In genomic region chr2:45691152-45691551, GRCh38 we compare ENCODE assay signal across 11 cellular contexts. TPM values are rescaled to one million over a fixed set of nuclear protein-coding genes. Genes with fewer than 3 reads are reported as not detected.
DNase-seq lines count a peak whose midpoint lies in the region; ATAC-seq and TF ChIP-seq lines count a peak whose summit lies in the region.
"Had no signal": no experiment of that assay in that cellular context is flagged by ENCODE, and none has a peak within 500 bp of the region (broad histone marks: within the 10 kb centered on the region; RNA-seq: fewer than 3 reads in every experiment).

No MANE protein-coding gene starts in this region.

- no peak overlapping the region for H3K4me3 ChIP-seq in upper lobe of left lung
- no peak overlapping the region for H3K4me3 ChIP-seq in left lung

- 37 to 57% methylated on average over 6 of the region's 6 CpGs for WGBS in upper lobe of left lung, 2 donors

- intact Hi-C loops in sciatic nerve (cut with DNase I): no loop called here
- intact Hi-C loops in left lung (cut with DNase I): no loop called here

- H3K27ac ChIP-seq in upper lobe of left lung: no peak overlapping the region
- no peak overlapping the region for H3K27ac ChIP-seq in left lung
- H3K27ac ChIP-seq: KMS-11 had no signal

- DNase-seq in GM13976 (ENCODE audit: low spot score) (peak; percentile 39), left kidney (ENCODE audit: low read depth, low spot score) (peak; percentile 78), upper lobe of left lung (no peak), HUDEP-2 (lab: John Stamatoyannopoulos, UW; ENCODE audit: unreplicated experiment in 76 of 76) (no peak), sciatic nerve (ENCODE audit: low spot score) (no peak), left lung (no peak)
- DNase-seq: CD4-positive, CD25-positive, alpha-beta regulatory T cell; NCI-H69 had no signal

- peak; percentile 44 for ATAC-seq in GM21423 (IDR thresholded peaks at IDR 0.05; ENCODE audit: unreplicated experiment)
- peak; percentile 63 for ATAC-seq in HG03342 (IDR thresholded peaks at IDR 0.05; ENCODE audit: unreplicated experiment)
- ATAC-seq in upper lobe of left lung (ENCODE audit: low FRiP score in 2 of 2): no peak
- ATAC-seq in sciatic nerve: no peak
- no peak for ATAC-seq in left lung

- in situ Hi-C loops in GM13976 (cut with MboI; ENCODE audit: low sequenced_read_pairs, unreplicated experiment): no loop called here

- H3K36me3 ChIP-seq in upper lobe of left lung (no peaks in the 10 kb centered on the region), left lung (no peaks in the 10 kb centered on the region)

- H3K27me3 ChIP-seq in upper lobe of left lung: no peaks in the 10 kb centered on the region
- H3K27me3 ChIP-seq in left lung: no peaks in the 10 kb centered on the region

- TF ChIP-seq POLR2A in upper lobe of left lung (IDR thresholded peaks at IDR 0.05): no peak

- H3K9me3 ChIP-seq in upper lobe of left lung: no peaks in the 10 kb centered on the region
- no peaks in the 10 kb centered on the region for H3K9me3 ChIP-seq in left lung

- no peak for TF ChIP-seq EP300 in upper lobe of left lung (IDR thresholded peaks at IDR 0.05)

- peaks cover 7 to 33% (median 21%) of the 10 kb centered on the region in 4 donors for H3K4me1 ChIP-seq in upper lobe of left lung
- H3K4me1 ChIP-seq in left lung: peaks cover 0 to 27% of the 10 kb centered on the region in 2 donors

- no peak for TF ChIP-seq CTCF in GM13976 (IDR thresholded peaks at IDR 0.05; ENCODE audit: borderline replicate concordance, control extremely low read depth, extremely low read depth, insufficient read depth, missing control alignments)
- no peak for TF ChIP-seq CTCF in upper lobe of left lung (IDR thresholded peaks at IDR 0.05)
- no peak for TF ChIP-seq CTCF in left lung (IDR thresholded peaks at IDR 0.05)

RNA-seq across cellular contexts. Expression of gene PRKCE, which starts 39.7 kb away (rescaled TPM):
- 100 to 1,000 TPM in 2 of 6 donors, 10 to 100 TPM in 4; 54.9 to 124 (median 75.6) TPM for total RNA-seq in upper lobe of left lung
- 30.5 TPM for total RNA-seq in sciatic nerve
- 10 to 100 TPM; 43.8 to 56.9 TPM for total RNA-seq in left lung

Comparison
In these comparisons a context has a peak if more than half of its experiments do, and no peak if none do; other contexts are left out.
1. DNase-seq: peak in GM13976 (single experiment) and left kidney (single experiment); none in upper lobe of left lung (0 of 2), HUDEP-2 (0 of 76), sciatic nerve (single experiment) and left lung (0 of 2).
2. ATAC-seq: peak in GM21423 (single experiment) and HG03342 (single experiment); none in upper lobe of left lung (0 of 2), sciatic nerve (single experiment) and left lung (single experiment).